ENCODE assay signal across 22 cellular contexts in the genomic region with DNA sequence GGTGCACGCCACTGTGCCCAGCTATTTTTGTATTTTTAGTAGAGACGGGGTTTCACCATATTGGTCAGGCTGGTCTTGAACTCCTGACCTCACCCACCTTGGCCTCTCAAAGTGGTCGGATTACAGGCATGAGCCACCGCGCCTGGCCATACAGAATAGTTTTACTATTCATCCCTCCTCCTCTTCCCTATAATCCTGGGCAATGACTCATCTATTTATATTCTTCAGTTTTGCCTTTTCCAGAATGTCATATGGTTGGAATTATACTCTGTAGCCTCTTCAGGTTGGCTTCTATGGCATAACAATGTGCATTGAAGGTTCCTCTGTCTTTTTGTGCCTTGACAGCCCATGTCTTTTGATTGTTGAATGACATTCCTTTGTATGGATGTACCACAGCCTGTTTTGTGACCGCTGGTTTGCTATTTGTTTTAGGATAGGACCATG. TPM values are rescaled to one million over a fixed set of nuclear protein-coding genes. Genes with fewer than 3 reads are reported as not detected.
A peak's percentile ranks its signal among the peaks of the same experiment; 100 is the strongest.
DNase-seq lines count a peak whose midpoint lies in the region; ATAC-seq and TF ChIP-seq lines count a peak whose summit lies in the region.
"Had no signal": no experiment of that assay in that cellular context is flagged by ENCODE, and none has a peak within 500 bp of the region (broad histone marks: within the 10 kb centered on the region; RNA-seq: fewer than 3 reads in every experiment).

No MANE protein-coding gene starts in this region.

- peaks cover 5% of the 10 kb centered on the region for H3K36me3 Mint-ChIP-seq in natural killer cell
- peaks cover 5% of the 10 kb centered on the region for H3K36me3 Mint-ChIP-seq in natural killer cell treated with Interleukin-12 subunit alpha and Interleukin-12 subunit beta and Interleukin-15 and Interleukin-18, amount 100 ng/mL, for 72 hours
- peaks cover 20 to 30% of the 10 kb centered on the region in 2 donors for H3K36me3 Mint-ChIP-seq in activated naive CD4-positive, alpha-beta T cell treated with anti-CD3 and anti-CD28 coated beads, Interleukin-2, amount 50 U/mL, for 72 hours

- TF ChIP-seq CTCF in natural killer cell (IDR thresholded peaks at IDR 0.05) = no peak
- TF ChIP-seq CTCF in fibroblast of mammary gland (conservative IDR thresholded peaks at IDR 0.05; ENCODE audit: control insufficient read depth, insufficient read depth, low read depth, low read length) = no peak

- intact Hi-C loops in natural killer cell (cut with micrococcal nuclease) = no loop called here

- H3K27ac Mint-ChIP-seq in natural killer cell = peak overlapping the region; percentile 9 to 29
- H3K27ac Mint-ChIP-seq in natural killer cell treated with Interleukin-12 subunit alpha and Interleukin-12 subunit beta and Interleukin-15 and Interleukin-18, amount 100 ng/mL, for 72 hours = no peak overlapping the region
- no peak overlapping the region for H3K27ac Mint-ChIP-seq in activated naive CD4-positive, alpha-beta T cell treated with anti-CD3 and anti-CD28 coated beads, Interleukin-2, amount 50 U/mL, for 72 hours
- H3K27ac Mint-ChIP-seq: activated naive CD8-positive, alpha-beta T cell treated with anti-CD3 and anti-CD28 coated beads, Interleukin-2, amount 10 ng/mL, durations not matched to agents 7 days and 5 days; activated T-cell treated with anti-CD3 and anti-CD28 coated beads, Interleukin-2, amount 50 U/mL, for 24 hours; stimulated activated memory B cell treated with anti-CD40 and anti-IgM and Interleukin-4, amounts not matched to agents 10 μg/mL and 1 μg/mL and 100 μg/mL, for 72 hours had no signal

- no peak for DNase-seq in natural killer cell
- no peak for DNase-seq in natural killer cell treated with Interleukin-12 subunit alpha and Interleukin-12 subunit beta and Interleukin-15 and Interleukin-18, amount 100 ng/mL, for 72 hours (ENCODE audit: low spot score)
- peak; percentile 79 for DNase-seq in fibroblast of mammary gland (ENCODE audit: low read depth)
- DNase-seq in activated naive CD4-positive, alpha-beta T cell treated with anti-CD3 and anti-CD28 coated beads, Interleukin-2, amount 50 U/mL, for 72 hours (ENCODE audit: low spot score in 2 of 2) = no peak
- no peak for DNase-seq in hippocampal formation (lab: John Stamatoyannopoulos, UW)
- no peak for DNase-seq in mucosa of gallbladder (ENCODE audit: low spot score)
- DNase-seq in stimulated activated CD4-positive, alpha-beta T cell treated with anti-CD3 and anti-CD28 coated beads, Interleukin-15, amount 100 ng/mL, for 24 hours = no peak
- DNase-seq: activated naive CD8-positive, alpha-beta T cell treated with anti-CD3 and anti-CD28 coated beads, Interleukin-2, amount 10 ng/mL, durations not matched to agents 7 days and 5 days; activated T-cell treated with anti-CD3 and anti-CD28 coated beads, Interleukin-2, amount 50 U/mL, for 24 hours; heart left ventricle; NCI-H1930; NCI-H510A; occipital lobe; SJCRH30; transverse colon had no signal

- ATAC-seq in natural killer cell (no peak), SK-N-SH treated with all-trans-retinoic acid at 6 μM for 48 hours (peak; percentile 22)
- no peak for ATAC-seq in natural killer cell treated with Interleukin-12 subunit alpha and Interleukin-12 subunit beta and Interleukin-15 and Interleukin-18, amount 100 ng/mL, for 72 hours
- no peak for ATAC-seq in activated naive CD4-positive, alpha-beta T cell treated with anti-CD3 and anti-CD28 coated beads, Interleukin-2, amount 50 U/mL, for 72 hours
- ATAC-seq: heart left ventricle; stimulated activated memory B cell treated with anti-CD40 and anti-IgM and Interleukin-4, amounts not matched to agents 10 μg/mL and 1 μg/mL and 100 μg/mL, for 72 hours had no signal

- H3K9me3 Mint-ChIP-seq in natural killer cell = peaks cover 0 to 4% of the 10 kb centered on the region in 2 donors
- peaks cover 4% of the 10 kb centered on the region for H3K9me3 Mint-ChIP-seq in natural killer cell treated with Interleukin-12 subunit alpha and Interleukin-12 subunit beta and Interleukin-15 and Interleukin-18, amount 100 ng/mL, for 72 hours
- H3K9me3 Mint-ChIP-seq in activated naive CD4-positive, alpha-beta T cell treated with anti-CD3 and anti-CD28 coated beads, Interleukin-2, amount 50 U/mL, for 72 hours = peaks cover 5 to 6% of the 10 kb centered on the region in 2 donors

- H3K27me3 Mint-ChIP-seq in natural killer cell (ENCODE audit: low read depth in 2 of 2) = peaks cover 3 to 5% of the 10 kb centered on the region in 2 donors
- H3K27me3 Mint-ChIP-seq in natural killer cell treated with Interleukin-12 subunit alpha and Interleukin-12 subunit beta and Interleukin-15 and Interleukin-18, amount 100 ng/mL, for 72 hours = no peaks in the 10 kb centered on the region
- H3K27me3 Mint-ChIP-seq: activated naive CD8-positive, alpha-beta T cell treated with anti-CD3 and anti-CD28 coated beads, Interleukin-2, amount 10 ng/mL, durations not matched to agents 7 days and 5 days; stimulated activated memory B cell treated with anti-CD40 and anti-IgM and Interleukin-4, amounts not matched to agents 10 μg/mL and 1 μg/mL and 100 μg/mL, for 72 hours had no signal

- no peak overlapping the region for H3K4me3 ChIP-seq in fibroblast of mammary gland (ENCODE audit: control insufficient read depth, low read depth, low read length)
- H3K4me3 ChIP-seq: heart left ventricle, SJCRH30, skin epidermis, transverse colon had no signal

- peaks cover 39 to 50% of the 10 kb centered on the region in 2 donors for H3K4me1 Mint-ChIP-seq in natural killer cell
- peaks cover 28 to 30% of the 10 kb centered on the region in 2 donors for H3K4me1 Mint-ChIP-seq in natural killer cell treated with Interleukin-12 subunit alpha and Interleukin-12 subunit beta and Interleukin-15 and Interleukin-18, amount 100 ng/mL, for 72 hours (ENCODE audit: low read depth in 2 of 2)

- H3K4me3 Mint-ChIP-seq in natural killer cell = no peak overlapping the region
- no peak overlapping the region for H3K4me3 Mint-ChIP-seq in natural killer cell treated with Interleukin-12 subunit alpha and Interleukin-12 subunit beta and Interleukin-15 and Interleukin-18, amount 100 ng/mL, for 72 hours
- H3K4me3 Mint-ChIP-seq: activated naive CD8-positive, alpha-beta T cell treated with anti-CD3 and anti-CD28 coated beads, Interleukin-2, amount 10 ng/mL, durations not matched to agents 7 days and 5 days; activated T-cell treated with anti-CD3 and anti-CD28 coated beads, Interleukin-2, amount 50 U/mL, for 24 hours; stimulated activated memory B cell treated with anti-CD40 and anti-IgM and Interleukin-4, amounts not matched to agents 10 μg/mL and 1 μg/mL and 100 μg/mL, for 72 hours had no signal

TF ChIP-seq in SK-N-SH treated with all-trans-retinoic acid at 6 μM for 48 hours, 23 proteins besides CTCF, POLR2A, EP300 and RAD21:
- TF ChIP-seq TOX (CRISPR knock-in tag; IDR thresholded peaks at IDR 0.05; ENCODE audit: borderline replicate concordance) = no peak
- no peak for TF ChIP-seq ZFP3 (CRISPR knock-in tag; IDR thresholded peaks at IDR 0.05)
- peak; percentile 83 for TF ChIP-seq ZNF8 (CRISPR knock-in tag; IDR thresholded peaks at IDR 0.05)

RNA-seq across cellular contexts. Expression of a gene that starts 22.2 kb away (rescaled TPM):
- under 1 TPM in 2 of 3 donors, not detected in 1; 0.33 to 0.38 TPM for total RNA-seq in natural killer cell
- total RNA-seq in natural killer cell treated with Interleukin-12 subunit alpha and Interleukin-12 subunit beta and Interleukin-15 and Interleukin-18, amount 100 ng/mL, for 72 hours = not detected
- under 1 TPM in 1 of 2 donors, not detected in 1; 0.82 TPM for total RNA-seq in activated naive CD4-positive, alpha-beta T cell treated with anti-CD3 and anti-CD28 coated beads, Interleukin-2, amount 50 U/mL, for 72 hours
- total RNA-seq in mucosa of gallbladder = 25.7 TPM

RNA-seq across cellular contexts. Expression of a gene that starts 40.0 kb away (rescaled TPM):
- total RNA-seq in natural killer cell (not detected), mucosa of gallbladder (not detected)
- not detected for total RNA-seq in natural killer cell treated with Interleukin-12 subunit alpha and Interleukin-12 subunit beta and Interleukin-15 and Interleukin-18, amount 100 ng/mL, for 72 hours
- not detected for total RNA-seq in activated naive CD4-positive, alpha-beta T cell treated with anti-CD3 and anti-CD28 coated beads, Interleukin-2, amount 50 U/mL, for 72 hours
- total RNA-seq: activated naive CD8-positive, alpha-beta T cell treated with anti-CD3 and anti-CD28 coated beads, Interleukin-2, amount 10 ng/mL, durations not matched to agents 7 days and 5 days; cerebellum; endothelial cell of umbilical vein; kidney epithelial cell; mononuclear cell; SJCRH30; transverse colon had no signal

RNA-seq across cellular contexts. Expression of a gene that starts 53.7 kb away (rescaled TPM):
- not detected for total RNA-seq in natural killer cell
- not detected for total RNA-seq in natural killer cell treated with Interleukin-12 subunit alpha and Interleukin-12 subunit beta and Interleukin-15 and Interleukin-18, amount 100 ng/mL, for 72 hours
- total RNA-seq in activated naive CD4-positive, alpha-beta T cell treated with anti-CD3 and anti-CD28 coated beads, Interleukin-2, amount 50 U/mL, for 72 hours = not detected
- not detected for total RNA-seq in mucosa of gallbladder
- total RNA-seq: activated naive CD8-positive, alpha-beta T cell treated with anti-CD3 and anti-CD28 coated beads, Interleukin-2, amount 10 ng/mL, durations not matched to agents 7 days and 5 days; endothelial cell of umbilical vein; kidney epithelial cell; mononuclear cell; SJCRH30 had no signal

Comparison
In these comparisons a context has a peak if more than half of its experiments do, and no peak if none do; other contexts are left out.
1. H3K27ac Mint-ChIP-seq: peak in natural killer cell (2 of 2); none in natural killer cell treated with Interleukin-12 subunit alpha and Interleukin-12 subunit beta and Interleukin-15 and Interleukin-18, amount 100 ng/mL, for 72 hours (0 of 2) and activated naive CD4-positive, alpha-beta T cell treated with anti-CD3 and anti-CD28 coated beads, Interleukin-2, amount 50 U/mL, for 72 hours (0 of 2).
2. RNA of a gene that starts 22.2 kb away (total RNA-seq): 25.7 TPM in mucosa of gallbladder (single experiment); 0.82 TPM in activated naive CD4-positive, alpha-beta T cell treated with anti-CD3 and anti-CD28 coated beads, Interleukin-2, amount 50 U/mL, for 72 hours, 0.33 to 0.38 TPM in natural killer cell and not detected in natural killer cell treated with Interleukin-12 subunit alpha and Interleukin-12 subunit beta and Interleukin-15 and Interleukin-18, amount 100 ng/mL, for 72 hours; every median in the first group is over 10 times any median in the second.